In genomic region chr5:122142480-122142879, GRCh38 we compare ENCODE assay signal across 18 cellular contexts. TPM values are rescaled to one million over a fixed set of nuclear protein-coding genes. Genes with fewer than 3 reads are reported as not detected.
A peak's percentile ranks its signal among the peaks of the same experiment; 100 is the strongest.
DNase-seq lines count a peak whose midpoint lies in the region; ATAC-seq, FAIRE-seq and TF ChIP-seq lines count a peak whose summit lies in the region.
"Had no signal": no experiment of that assay in that cellular context is flagged by ENCODE, and none has a peak within 500 bp of the region (broad histone marks: within the 10 kb centered on the region; RNA-seq: fewer than 3 reads in every experiment).

No MANE protein-coding gene starts in this region.

- peak; percentile 98 for DNase-seq in ELR (ENCODE audit: low read depth)
- DNase-seq in RCC 7860 (ENCODE audit: low spot score) = peak; percentile 99
- DNase-seq in choroid plexus epithelial cell (ENCODE audit: low read depth) = peak; percentile 58
- peak; percentile 83 for DNase-seq in non-pigmented ciliary epithelial cell (ENCODE audit: low read depth)
- no peak for DNase-seq in trophoblast cell
- no peak for DNase-seq in cardiac septum (ENCODE audit: low spot score)
- no peak for DNase-seq in pancreas
- no peak for DNase-seq in cerebellum (ENCODE audit: low spot score)
- DNase-seq: activated naive CD8-positive, alpha-beta T cell treated with anti-CD3 and anti-CD28 coated beads for 36 hours; CD8-positive, alpha-beta T cell; left cardiac atrium; naive thymus-derived CD8-positive, alpha-beta T cell; NCI-H1694 treated with DMSO at 0.1 percent for 48 hours; NCI-H748 treated with DMSO at 0.1 percent for 48 hours; SHP77 treated with DMSO at 0.1 percent for 48 hours; sigmoid colon had no signal

- H3K36me3 ChIP-seq in trophoblast cell (ENCODE audit: control insufficient read depth in 1 of 2, insufficient read depth in 2 of 2, low read length in 2 of 2) = no peaks in the 10 kb centered on the region
- no peaks in the 10 kb centered on the region for H3K36me3 ChIP-seq in pancreas
- H3K36me3 ChIP-seq: gastroesophageal sphincter, sigmoid colon, suprapubic skin had no signal

- H4K91ac ChIP-seq in trophoblast cell (ENCODE audit: low read depth, low read length) = no peak overlapping the region

- no peak overlapping the region for H2BK120ac ChIP-seq in trophoblast cell (ENCODE audit: insufficient read depth, low read length, poor library complexity)

- H3K9me3 ChIP-seq in trophoblast cell (ENCODE audit: insufficient read depth, low read depth, low read length) (no peaks in the 10 kb centered on the region), pancreas (no peaks in the 10 kb centered on the region)
- H3K9me3 ChIP-seq: gastroesophageal sphincter, sigmoid colon, suprapubic skin had no signal

- no peak overlapping the region for H4K8ac ChIP-seq in trophoblast cell (ENCODE audit: low read depth, low read length)

- no peak overlapping the region for H2BK12ac ChIP-seq in trophoblast cell (ENCODE audit: low read length)

- TF ChIP-seq CTCF in choroid plexus epithelial cell (conservative IDR thresholded peaks at IDR 0.05; ENCODE audit: low read depth, low read length) (no peak), pancreas (IDR thresholded peaks at IDR 0.05) (no peak)

- H3K23ac ChIP-seq in trophoblast cell (ENCODE audit: low read length) = no peak overlapping the region

- no peak overlapping the region for H4K12ac ChIP-seq in trophoblast cell (ENCODE audit: low read depth, low read length)

- no peak overlapping the region for H3K14ac ChIP-seq in trophoblast cell (ENCODE audit: low read length)

- no peak overlapping the region for H3K4ac ChIP-seq in trophoblast cell (ENCODE audit: low read depth, low read length)

- intact Hi-C loops in cardiac septum (cut with DNase I) (no loop called here), pancreas (cut with DNase I) (no loop called here)

- no peak overlapping the region for H2AK5ac ChIP-seq in trophoblast cell (ENCODE audit: low read length)

- H3K18ac ChIP-seq in trophoblast cell (ENCODE audit: low read length) = no peak overlapping the region

- H3K27ac ChIP-seq in trophoblast cell (ENCODE audit: low read depth, low read length) = no peak overlapping the region
- no peak overlapping the region for H3K27ac ChIP-seq in pancreas
- H3K27ac ChIP-seq: gastroesophageal sphincter, sigmoid colon, suprapubic skin had no signal

- no peak overlapping the region for H3K9ac ChIP-seq in trophoblast cell (ENCODE audit: low read length)

- no peaks in the 10 kb centered on the region for H3K79me2 ChIP-seq in trophoblast cell (ENCODE audit: control insufficient read depth, insufficient read depth, low read length, poor library complexity)

- H3K4me1 ChIP-seq in trophoblast cell (ENCODE audit: control insufficient read depth in 1 of 2, insufficient read depth in 2 of 2, low read length in 2 of 2) = peaks cover 0 to 3% of the 10 kb centered on the region in 2 experiments
- no peaks in the 10 kb centered on the region for H3K4me1 ChIP-seq in pancreas
- H3K4me1 ChIP-seq: gastroesophageal sphincter, suprapubic skin had no signal

- no peaks in the 10 kb centered on the region for H3K79me1 ChIP-seq in trophoblast cell (ENCODE audit: low read length)

- no peak overlapping the region for H2AFZ ChIP-seq in trophoblast cell (ENCODE audit: insufficient read depth, low read length, poor library complexity)

- H3K4me2 ChIP-seq in trophoblast cell (ENCODE audit: low read length) = no peak overlapping the region

- H3K4me3 ChIP-seq in choroid plexus epithelial cell (ENCODE audit: low read depth, low read length) (no peak overlapping the region), trophoblast cell (ENCODE audit: low read depth, low read length) (no peak overlapping the region), pancreas (no peak overlapping the region)
- H3K4me3 ChIP-seq: gastroesophageal sphincter, sigmoid colon, suprapubic skin had no signal

- FAIRE-seq in RCC 7860 (lab: Jason Lieb, UNC) (peak; percentile 98), pancreas (lab: Jason Lieb, UNC) (no peak)

- H2BK5ac ChIP-seq in trophoblast cell (ENCODE audit: low read depth, low read length, poor library complexity) = no peak overlapping the region

- no peak for ATAC-seq in pancreas
- ATAC-seq: CD8-positive, alpha-beta T cell; gastroesophageal sphincter; naive thymus-derived CD8-positive, alpha-beta T cell had no signal

- H3K27me3 ChIP-seq in trophoblast cell (ENCODE audit: insufficient read depth, low read length) = no peaks in the 10 kb centered on the region
- H3K27me3 ChIP-seq in pancreas = no peaks in the 10 kb centered on the region
- H3K27me3 ChIP-seq: gastroesophageal sphincter, sigmoid colon, suprapubic skin had no signal

- no CpG with 5 or more reads among the region's 4 CpGs for WGBS in trophoblast cell (ENCODE audit: extremely low coverage, insufficient coverage, insufficient read length)
- WGBS in pancreas, 2 donors = 60 to 70% methylated on average over 4 of the region's 4 CpGs

RNA-seq across cellular contexts. Expression of gene ZNF474, which starts 13.1 kb away (rescaled TPM):
- polyA plus RNA-seq in trophoblast cell (2013) = 0.08 and 0.14 TPM in 2 replicates
- total RNA-seq in cardiac septum (not detected), pancreas (under 1 TPM in 2 of 6 donors, not detected in 4; 0.12 to 0.56 TPM), cerebellum (2.4 TPM)
- polyA plus RNA-seq in pancreas = under 1 TPM in 1 of 2 donors, not detected in 1; 0.08 TPM
- total RNA-seq: CD8-positive, alpha-beta T cell had no signal
- polyA plus RNA-seq: naive thymus-derived CD8-positive, alpha-beta T cell had no signal

Comparison
In these comparisons a context has a peak if more than half of its experiments do, and no peak if none do; other contexts are left out.
1. DNase-seq: peak in ELR (single experiment), RCC 7860 (single experiment), choroid plexus epithelial cell (single experiment) and non-pigmented ciliary epithelial cell (single experiment); none in trophoblast cell (0 of 2), cardiac septum (single experiment), pancreas (0 of 6) and cerebellum (single experiment).